In the genomic region with DNA sequence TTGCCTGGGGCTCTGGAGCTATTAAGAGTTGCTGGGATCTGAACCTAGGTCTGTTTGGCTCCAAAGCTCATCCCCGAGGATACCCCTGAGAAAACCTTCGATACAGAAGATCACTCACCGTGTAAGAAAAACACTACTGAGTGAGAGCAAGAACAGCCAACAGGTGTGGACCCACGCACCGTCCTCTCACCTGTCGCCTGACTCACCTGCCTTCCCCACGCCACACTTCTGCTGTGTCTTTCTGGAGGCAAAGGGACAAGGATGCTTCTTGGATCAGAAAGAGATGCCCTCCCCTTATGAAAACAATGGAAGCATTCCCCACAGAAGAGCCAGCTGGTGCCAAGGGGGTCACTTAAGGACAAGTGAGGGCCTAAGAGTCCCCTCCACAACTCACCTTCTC, we compare ENCODE assay signal across 22 cellular contexts. TPM values are rescaled to one million over a fixed set of nuclear protein-coding genes. Genes with fewer than 3 reads are reported as not detected.
DNase-seq lines count a peak whose midpoint lies in the region; ATAC-seq and TF ChIP-seq lines count a peak whose summit lies in the region.
"Had no signal": no experiment of that assay in that cellular context is flagged by ENCODE, and none has a peak within 500 bp of the region (broad histone marks: within the 10 kb centered on the region; RNA-seq: fewer than 3 reads in every experiment).

No MANE protein-coding gene starts in this region.

- DNase-seq in DMS153 (lab: John Stamatoyannopoulos, UW) (peak; percentile 19), DMS153 treated with DMSO at 0.1 percent for 48 hours (lab: John Stamatoyannopoulos, UW; ENCODE audit: unreplicated experiment) (no peak), DMS79 (lab: John Stamatoyannopoulos, UW) (peak; percentile 11), OCI-LY7 (ENCODE audit: low spot score) (no peak), midbrain (lab: John Stamatoyannopoulos, UW) (no peak)
- no peak for DNase-seq in activated CD4-positive, alpha-beta T cell treated with anti-CD3 and anti-CD28 coated beads, Interleukin-2, amount 50 U/mL, for 4 hours
- DNase-seq: ACHN; BE2C; CD4-positive, CD25-positive, alpha-beta regulatory T cell; NCI-H1092; NCI-H146; NCI-H1930; NCI-H2107; PC-3; SJCRH30; T-helper 17 cell had no signal

- POLR2A ChIA-PET in OCI-LY7 (lab: Charles Lee): no interaction called here

- H3K79me2 ChIP-seq in OCI-LY7 (ENCODE audit: insufficient read depth, low read depth, low read length): no peaks in the 10 kb centered on the region

- no peak overlapping the region for H3K27ac ChIP-seq in OCI-LY7 (ENCODE audit: low read depth, low read length, poor library complexity, severe bottlenecking)
- H3K27ac ChIP-seq: 22Rv1, GM23248, SJCRH30 had no signal

- H2AFZ ChIP-seq in OCI-LY7 (ENCODE audit: low read length): no peak overlapping the region
- H2AFZ ChIP-seq: GM23248 had no signal

- peak overlapping the region in 2 of 3 experiments; percentile 13 to 14 for H3K27ac Mint-ChIP-seq in nephron

- H3K36me3 ChIP-seq in OCI-LY7 (ENCODE audit: insufficient read depth, low read length): no peaks in the 10 kb centered on the region
- H3K36me3 ChIP-seq: BE2C, HAP-1, SJCRH30 had no signal

- no peaks in the 10 kb centered on the region for H3K9me2 ChIP-seq in OCI-LY7 (ENCODE audit: insufficient read depth, low read length)

- no peak for ATAC-seq in GM19452 (IDR thresholded peaks at IDR 0.05; ENCODE audit: unreplicated experiment)
- ATAC-seq: PC-3, SK-N-SH treated with all-trans-retinoic acid at 6 μM for 48 hours, T-helper 17 cell had no signal

- CTCF ChIA-PET in OCI-LY7 (lab: Charles Lee; ENCODE audit: unreplicated experiment): no interaction called here

- H4K20me1 ChIP-seq in OCI-LY7 (ENCODE audit: insufficient read depth, low read length): no peaks in the 10 kb centered on the region

- no peaks in the 10 kb centered on the region for H3K9me3 Mint-ChIP-seq in nephron
- H3K9me3 Mint-ChIP-seq: CD4-positive, CD25-positive, alpha-beta regulatory T cell had no signal

- H3K4me2 ChIP-seq in OCI-LY7 (ENCODE audit: low read length): peak overlapping the region; percentile 9

- TF ChIP-seq CTCF in OCI-LY7 (conservative IDR thresholded peaks at IDR 0.05; ENCODE audit: low read length) (no peak), nephron (IDR thresholded peaks at IDR 0.05; ENCODE audit: unreplicated experiment in 3 of 3) (no peak)

- H3K9me3 ChIP-seq in OCI-LY7 (ENCODE audit: low read length): no peaks in the 10 kb centered on the region
- H3K9me3 ChIP-seq: BE2C, HAP-1, SJCRH30 had no signal

- peaks cover 79% of the 10 kb centered on the region for H3K4me1 Mint-ChIP-seq in nephron
- H3K4me1 Mint-ChIP-seq: CD4-positive, CD25-positive, alpha-beta regulatory T cell had no signal

- no peaks in the 10 kb centered on the region for H3K36me3 Mint-ChIP-seq in nephron (ENCODE audit: low read depth)
- H3K36me3 Mint-ChIP-seq: CD4-positive, CD25-positive, alpha-beta regulatory T cell had no signal

- no peak overlapping the region for H3K4me3 ChIP-seq in OCI-LY7 (ENCODE audit: low read depth, low read length, poor library complexity, severe bottlenecking)
- H3K4me3 ChIP-seq: GM23248, HAP-1, SJCRH30 had no signal

- H3K4me3 Mint-ChIP-seq in nephron: no peak overlapping the region
- H3K4me3 Mint-ChIP-seq: CD4-positive, CD25-positive, alpha-beta regulatory T cell; T-helper 17 cell had no signal

- peaks cover 32% of the 10 kb centered on the region for H3K4me1 ChIP-seq in OCI-LY7 (ENCODE audit: insufficient read depth, low read length, poor library complexity, severe bottlenecking)
- H3K4me1 ChIP-seq: BE2C, HAP-1 had no signal

- H3K27me3 Mint-ChIP-seq in nephron (ENCODE audit: low read depth): peaks cover 13% of the 10 kb centered on the region

- intact Hi-C loops in OCI-LY7 (cut with micrococcal nuclease; ENCODE audit: unreplicated experiment): no loop called here

- no TSS peak for BruUV-seq in OCI-LY7 (replicated peaks; lab: Mats Ljungman, UMichigan)

RNA-seq across cellular contexts. Expression of gene COL13A1, which starts 46.7 kb away (rescaled TPM):
- 0.06 TPM in 1 of 2 replicates, not detected in the other for total RNA-seq in OCI-LY7 (2014; rRNA removed; shearing (Covaris generic))
- not detected in 2 replicates for total RNA-seq in OCI-LY7 (2022)
- total RNA-seq: CD4-positive, CD25-positive, alpha-beta regulatory T cell; T-helper 17 cell had no signal

Comparison
In these comparisons a context has a peak if more than half of its experiments do, and no peak if none do; other contexts are left out.
1. DNase-seq: peak in DMS153 (single experiment) and DMS79 (single experiment); none in DMS153 treated with DMSO at 0.1 percent for 48 hours (single experiment), OCI-LY7 (single experiment), activated CD4-positive, alpha-beta T cell treated with anti-CD3 and anti-CD28 coated beads, Interleukin-2, amount 50 U/mL, for 4 hours (0 of 2) and midbrain (single experiment).